In the genomic region with DNA sequence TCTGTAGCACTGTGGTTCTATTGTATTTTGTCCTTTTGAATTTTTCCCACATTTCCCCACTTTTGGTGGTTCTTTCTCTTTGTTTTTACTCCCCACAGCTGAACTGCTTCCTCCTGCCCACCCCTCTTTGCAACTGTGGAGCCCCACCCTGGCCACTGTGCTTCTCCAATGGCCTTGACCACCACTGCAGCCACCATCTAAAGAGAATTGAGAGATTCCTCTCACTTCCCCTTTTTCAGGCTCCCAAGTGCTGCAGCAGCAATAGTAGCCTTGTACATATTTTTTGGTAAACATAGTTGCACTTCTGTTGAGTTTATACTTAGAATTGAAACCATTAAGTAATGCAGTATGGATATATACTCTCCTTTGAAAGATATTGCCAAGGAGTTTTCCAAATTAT, we compare ENCODE assay signal across 14 cellular contexts. TPM values are rescaled to one million over a fixed set of nuclear protein-coding genes. Genes with fewer than 3 reads are reported as not detected.
A peak's percentile ranks its signal among the peaks of the same experiment; 100 is the strongest.
DNase-seq lines count a peak whose midpoint lies in the region; ATAC-seq and TF ChIP-seq lines count a peak whose summit lies in the region.
"Had no signal": no experiment of that assay in that cellular context is flagged by ENCODE, and none has a peak within 500 bp of the region (broad histone marks: within the 10 kb centered on the region; RNA-seq: fewer than 3 reads in every experiment).

No MANE protein-coding gene starts in this region.

- TF ChIP-seq EP300 in stomach (IDR thresholded peaks at IDR 0.05), result no peak

- H3K27me3 ChIP-seq in stomach, result peaks cover 0 to 9% (median 0%) of the 10 kb centered on the region in 3 donors
- H3K27me3 ChIP-seq: BE2C, cardiac muscle cell, hepatocyte had no signal

- no peak for TF ChIP-seq POLR2A in GM18505 (IDR thresholded peaks at IDR 0.05; ENCODE audit: borderline replicate concordance, extremely low read depth, insufficient read depth, insufficient read length)
- no peak for TF ChIP-seq POLR2A in stomach (IDR thresholded peaks at IDR 0.05)

- intact Hi-C loops in stomach (cut with DNase I; ENCODE audit: low total_unique reads), result no loop called here

- ATAC-seq in GM18505 (IDR thresholded peaks at IDR 0.05; ENCODE audit: unreplicated experiment) (peak; percentile 86), GM19468 (IDR thresholded peaks at IDR 0.05; ENCODE audit: extremely low read depth, unreplicated experiment) (peak; percentile 52), HG03103 (IDR thresholded peaks at IDR 0.05; ENCODE audit: low read depth, unreplicated experiment) (peak; percentile 95)

- TF ChIP-seq CTCF in stomach (IDR thresholded peaks at IDR 0.05), result no peak

- no peak overlapping the region for H3K4me3 ChIP-seq in stomach
- H3K4me3 ChIP-seq: cardiac muscle cell, hepatocyte had no signal

- no peaks in the 10 kb centered on the region for H3K4me1 ChIP-seq in stomach
- H3K4me1 ChIP-seq: BE2C had no signal

- no peak overlapping the region for H3K27ac ChIP-seq in stomach
- H3K27ac ChIP-seq: cardiac muscle cell, hepatocyte had no signal

- peak; percentile 1 for DNase-seq in medulla oblongata (ENCODE audit: extremely low spot score)
- DNase-seq in activated gamma-delta T cell treated with Interleukin-2 at 50 U/mL for 16 hours, result no peak
- no peak for DNase-seq in HUDEP-2 (lab: John Stamatoyannopoulos, UW; ENCODE audit: unreplicated experiment in 76 of 76)
- no peak for DNase-seq in stomach
- DNase-seq: activated CD4-positive, alpha-beta T cell treated with anti-CD3 and anti-CD28 coated beads, Interleukin-2, amount 50 U/mL, for 48 hours; BE2C; KBM-7; NCI-H1436 treated with DMSO at 0.1 percent for 48 hours; substantia nigra had no signal

- no peaks in the 10 kb centered on the region for H3K36me3 ChIP-seq in stomach
- H3K36me3 ChIP-seq: BE2C, cardiac muscle cell had no signal

- H3K9me3 ChIP-seq in stomach, result peaks cover 0 to 16% (median 8%) of the 10 kb centered on the region in 4 donors
- H3K9me3 ChIP-seq: BE2C had no signal

RNA-seq across cellular contexts. Expression of a gene that starts 51.3 kb away (rescaled TPM):
- total RNA-seq in stomach, result under 1 TPM in 1 of 5 donors, not detected in 4; 0.73 TPM
- under 1 TPM in 2 of 3 donors, not detected in 1; 0.05 to 0.06 TPM for polyA plus RNA-seq in stomach
- polyA plus RNA-seq: hepatocyte had no signal
